Comparison of ENCODE assay signal across 30 cellular contexts in genomic region chr5:95572016-95572415, GRCh38. TPM values are rescaled to one million over a fixed set of nuclear protein-coding genes. Genes with fewer than 3 reads are reported as not detected.
"Had no signal": no experiment of that assay in that cellular context is flagged by ENCODE, and none has a peak within 500 bp of the region (broad histone marks: within the 10 kb centered on the region; RNA-seq: fewer than 3 reads in every experiment).

No MANE protein-coding gene starts in this region.

- DNase-seq: activated CD4-positive, alpha-beta memory T cell treated with anti-CD3 and anti-CD28 coated beads for 36 hours; activated CD4-positive, alpha-beta T cell treated with anti-CD3 and anti-CD28 coated beads for 36 hours; activated CD4-positive, alpha-beta T cell treated with anti-CD3 and anti-CD28 coated beads, Interleukin-2, amount 10 ng/mL, durations not matched to agents 24 days and 14 days; activated CD4-positive, CD25-positive, alpha-beta regulatory T cell; activated CD4-positive, CD25-positive, alpha-beta regulatory T cell treated with anti-CD3 and anti-CD28 coated beads, Interleukin-2, amount 50 U/mL, for 72 hours; activated CD8-positive, alpha-beta memory T cell treated with anti-CD3 and anti-CD28 coated beads, Interleukin-2, amount 10 ng/mL, durations not matched to agents 7 days and 5 days; activated CD8-positive, alpha-beta memory T cell treated with anti-CD3 and anti-CD28 coated beads, Interleukin-2, amount 50 U/mL, for 4 hours; activated CD8-positive, alpha-beta T cell treated with anti-CD3 and anti-CD28 coated beads, Interleukin-2, amount 10 ng/mL, durations not matched to agents 7 days and 5 days; activated effector memory CD4-positive, alpha-beta T cell treated with anti-CD3 and anti-CD28 coated beads, Interleukin-2, amount 50 U/mL, for 16 hours; activated naive CD4-positive, alpha-beta T cell; activated naive CD4-positive, alpha-beta T cell treated with anti-CD3 and anti-CD28 coated beads, Interleukin-2, amount 10 ng/mL, durations not matched to agents 7 days and 5 days; activated naive CD8-positive, alpha-beta T cell treated with anti-CD3 and anti-CD28 coated beads, Interleukin-2, amount 10 ng/mL, durations not matched to agents 7 days and 5 days; activated T-cell treated with anti-CD3 and anti-CD28 coated beads, Interleukin-2, amount 50 U/mL, for 1 hour; activated T-cell treated with anti-CD3 and anti-CD28 coated beads, Interleukin-2, amount 50 U/mL, for 48 hours; amniotic stem cell; anterior cingulate cortex; brain microvascular endothelial cell; cortex of kidney; dermis blood vessel endothelial cell; effector CD4-positive, alpha-beta T cell; effector memory CD8-positive, alpha-beta T cell; erythroblast; foreskin melanocyte; heart right ventricle; T-helper 2 cell had no signal

- H3K4me1 ChIP-seq: esophagus muscularis mucosa, gastroesophageal sphincter, heart right ventricle had no signal

- H3K27me3 ChIP-seq: brain microvascular endothelial cell, esophagus muscularis mucosa, gastroesophageal sphincter, heart right ventricle had no signal

- H3K27ac ChIP-seq: brain microvascular endothelial cell, esophagus muscularis mucosa, gastroesophageal sphincter, heart right ventricle had no signal

- H3K4me3 ChIP-seq: esophagus muscularis mucosa, gastroesophageal sphincter, heart right ventricle had no signal

- ATAC-seq: activated CD4-positive, alpha-beta T cell treated with anti-CD3 and anti-CD28 coated beads for 36 hours; activated CD8-positive, alpha-beta memory T cell treated with anti-CD3 and anti-CD28 coated beads, Interleukin-2, amount 10 ng/mL, durations not matched to agents 7 days and 5 days; activated CD8-positive, alpha-beta T cell treated with anti-CD3 and anti-CD28 coated beads, Interleukin-2, amount 10 ng/mL, durations not matched to agents 7 days and 5 days; activated naive CD4-positive, alpha-beta T cell treated with anti-CD3 and anti-CD28 coated beads, Interleukin-2, amount 50 U/mL, for 72 hours; effector memory CD8-positive, alpha-beta T cell; gastroesophageal sphincter; heart right ventricle had no signal

- H3K9me3 ChIP-seq: esophagus muscularis mucosa, gastroesophageal sphincter had no signal

RNA-seq across cellular contexts. Expression of gene GPR150, which starts 47.9 kb away (rescaled TPM):
- total RNA-seq: cardiac septum, cerebellum had no signal
